In the genomic region with DNA sequence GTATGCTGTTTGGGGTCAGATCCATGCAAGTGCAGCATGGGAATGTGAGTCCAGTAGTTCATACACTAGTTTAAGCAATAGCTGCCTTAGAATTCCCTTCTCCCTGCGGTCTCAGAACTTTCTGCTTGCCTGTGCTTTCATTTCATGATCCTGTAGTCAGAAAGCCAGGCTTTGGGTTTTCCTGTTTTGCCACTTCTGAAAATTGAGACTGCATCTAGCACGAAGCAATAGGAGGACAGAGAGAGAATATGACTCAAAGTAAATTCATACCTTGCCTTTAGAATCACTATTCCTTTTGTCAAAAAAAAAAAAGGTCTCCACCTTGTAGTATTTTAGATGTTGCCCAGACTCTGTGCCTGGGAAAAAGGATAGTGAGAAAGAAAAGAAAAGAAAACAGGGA, we compare ENCODE assay signal across 28 cellular contexts.
"Had no signal": no experiment of that assay in that cellular context is flagged by ENCODE, and none has a peak within 500 bp of the region (broad histone marks: within the 10 kb centered on the region; RNA-seq: fewer than 3 reads in every experiment).

No MANE protein-coding gene starts in this region.

- DNase-seq: activated CD4-positive, alpha-beta memory T cell treated with anti-CD3 and anti-CD28 coated beads, Interleukin-2, amount 10 ng/mL, durations not matched to agents 7 days and 5 days; activated CD4-positive, alpha-beta T cell treated with anti-CD3 and anti-CD28 coated beads for 36 hours; activated CD4-positive, alpha-beta T cell treated with anti-CD3 and anti-CD28 coated beads, Interleukin-2, amount 10 ng/mL, durations not matched to agents 24 days and 14 days; activated CD4-positive, alpha-beta T cell treated with anti-CD3 and anti-CD28 coated beads, Interleukin-2, amount 50 U/mL, for 4 hours; activated CD4-positive, CD25-positive, alpha-beta regulatory T cell; activated CD4-positive, CD25-positive, alpha-beta regulatory T cell treated with anti-CD3 and anti-CD28 coated beads, Interleukin-2, amount 50 U/mL, for 72 hours; activated CD8-positive, alpha-beta memory T cell treated with anti-CD3 and anti-CD28 coated beads, Interleukin-2, amount 50 U/mL, for 48 hours; activated gamma-delta T cell; activated naive CD4-positive, alpha-beta T cell; activated naive CD4-positive, alpha-beta T cell treated with anti-CD3 and anti-CD28 coated beads, Interleukin-2, amount 10 ng/mL, durations not matched to agents 7 days and 5 days; activated naive CD8-positive, alpha-beta T cell treated with anti-CD3 and anti-CD28 coated beads, Interleukin-2, amount 10 ng/mL, durations not matched to agents 7 days and 5 days; activated T-cell treated with anti-CD3 and anti-CD28 coated beads for 4 hours; activated T-cell treated with anti-CD3 and anti-CD28 coated beads, Interleukin-2, amount 50 U/mL, for 24 hours; activated T-cell treated with anti-CD3 and anti-CD28 coated beads, Interleukin-2, amount 50 U/mL, for 72 hours; dorsolateral prefrontal cortex; effector memory CD4-positive, alpha-beta T cell; endodermal cell; erythroblast; foreskin melanocyte; heart right ventricle; T-helper 17 cell; T1000 had no signal

- H3K79me2 ChIP-seq: hepatocyte had no signal

- H3K36me3 ChIP-seq: ascending aorta, breast epithelium, esophagus muscularis mucosa, gastroesophageal sphincter, heart right ventricle had no signal

- H3K4me3 ChIP-seq: ascending aorta, breast epithelium, coronary artery, dorsolateral prefrontal cortex, esophagus muscularis mucosa, gastroesophageal sphincter, heart right ventricle, hepatocyte had no signal

- H3K9me3 ChIP-seq: ascending aorta had no signal

- H2AFZ ChIP-seq: hepatocyte had no signal

- H3K4me1 ChIP-seq: ascending aorta, breast epithelium, esophagus muscularis mucosa, gastroesophageal sphincter, heart right ventricle had no signal

- H3K27ac ChIP-seq: ascending aorta, breast epithelium, coronary artery, dorsolateral prefrontal cortex, esophagus muscularis mucosa, gastroesophageal sphincter, heart right ventricle, hepatocyte had no signal

- H3K27me3 ChIP-seq: ascending aorta, breast epithelium, dorsolateral prefrontal cortex, esophagus muscularis mucosa, gastroesophageal sphincter, heart right ventricle, hepatocyte had no signal

- H3K4me2 ChIP-seq: hepatocyte had no signal
